ENCODE assay signal across 12 cellular contexts in the genomic region with DNA sequence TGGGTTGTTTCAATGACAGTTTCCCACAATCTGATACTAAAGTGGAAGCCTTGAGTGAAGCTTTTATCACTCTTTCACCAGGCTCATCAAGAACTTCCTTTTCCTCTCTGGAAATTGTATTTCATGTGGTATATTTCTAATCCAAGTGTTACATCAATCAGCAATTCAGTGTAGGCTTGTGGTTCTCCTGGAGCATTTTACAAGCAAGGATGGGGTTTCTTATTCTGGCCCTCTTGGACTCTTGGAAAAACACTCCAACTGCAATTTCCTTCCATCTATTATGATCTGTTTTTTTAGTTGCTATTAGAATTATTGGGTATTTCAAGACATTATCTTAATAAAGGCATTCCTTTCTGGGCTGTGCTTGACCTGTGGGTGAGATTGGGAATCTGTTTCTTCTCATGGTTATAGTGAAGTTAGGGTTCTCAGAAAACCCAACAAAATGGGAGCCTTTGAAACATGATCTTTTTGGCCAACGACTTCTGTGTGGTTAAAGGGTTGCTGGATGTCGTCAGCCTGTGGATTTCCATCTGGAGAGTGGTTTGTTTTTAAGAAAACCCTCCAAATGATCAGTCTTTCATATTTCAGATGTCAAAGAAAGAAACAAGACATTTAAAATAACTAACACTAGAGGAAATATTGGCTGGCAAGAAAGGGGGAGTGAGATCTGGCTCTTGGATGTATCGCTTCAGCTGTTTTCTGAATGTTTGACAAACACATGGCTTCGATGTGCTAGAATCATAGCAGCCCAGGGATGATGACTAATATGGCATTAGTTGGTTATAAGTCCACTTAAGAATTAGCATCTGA.
A peak's percentile ranks its signal among the peaks of the same experiment; 100 is the strongest.
DNase-seq lines count a peak whose midpoint lies in the region; ATAC-seq, FAIRE-seq and TF ChIP-seq lines count a peak whose summit lies in the region.
"Had no signal": no experiment of that assay in that cellular context is flagged by ENCODE, and none has a peak within 500 bp of the region (broad histone marks: within the 10 kb centered on the region; RNA-seq: fewer than 3 reads in every experiment).

No MANE protein-coding gene starts in this region.

- POLR2A ChIA-PET in RWPE1 (lab: Yijun Ruan, JAX; ENCODE audit: low non-redundant PET): no interaction called here
- POLR2A ChIA-PET in activated CD4-positive, alpha-beta T cell treated with anti-CD3 and anti-CD28 coated beads, Interleukin-2, amount 10 ng/mL, durations not matched to agents 7 days and 5 days (lab: Charles Lee): no interaction called here

- no peak overlapping the region for H3K27ac Mint-ChIP-seq in activated CD4-positive, alpha-beta T cell treated with anti-CD3 and anti-CD28 coated beads, Interleukin-2, amount 10 ng/mL, durations not matched to agents 7 days and 5 days
- H3K27ac Mint-ChIP-seq: activated naive CD4-positive, alpha-beta T cell treated with anti-CD3 and anti-CD28 coated beads for 36 hours; effector memory CD8-positive, alpha-beta T cell had no signal

- no peak for TF ChIP-seq EP300 in sigmoid colon (IDR thresholded peaks at IDR 0.05)

- 68 to 82% methylated on average over 4 of the region's 4 CpGs for WGBS in sigmoid colon, 2 donors

- TF ChIP-seq POLR2A in sigmoid colon (IDR thresholded peaks at IDR 0.05) (no peak), GM12891 (IDR thresholded peaks at IDR 0.05; ENCODE audit: low read depth, low read length) (no peak)

- no peak for FAIRE-seq in GM12891 (lab: Jason Lieb, UNC)
- FAIRE-seq: islet of Langerhans had no signal

- no peak for ATAC-seq in HG03135 (IDR thresholded peaks at IDR 0.05; ENCODE audit: unreplicated experiment)
- ATAC-seq: effector memory CD8-positive, alpha-beta T cell had no signal

- H3K36me3 ChIP-seq in sigmoid colon: no peaks in the 10 kb centered on the region

- intact Hi-C loops in sigmoid colon (cut with DNase I): no loop called here

- TF ChIP-seq CTCF in foreskin fibroblast (IDR thresholded peaks at IDR 0.05; ENCODE audit: low read depth, low read length): no peak
- no peak for TF ChIP-seq CTCF in sigmoid colon (IDR thresholded peaks at IDR 0.05)
- no peak for TF ChIP-seq CTCF in RWPE1 (conservative IDR thresholded peaks at IDR 0.05; ENCODE audit: low read depth)

- H3K27ac ChIP-seq in sigmoid colon (peak overlapping the region in 3 of 4 donors; percentile 45 to 54 (median 53)), RWPE1 (no peak overlapping the region)

- no peak overlapping the region for H3K4me3 Mint-ChIP-seq in activated CD4-positive, alpha-beta T cell treated with anti-CD3 and anti-CD28 coated beads, Interleukin-2, amount 10 ng/mL, durations not matched to agents 7 days and 5 days
- H3K4me3 Mint-ChIP-seq: activated naive CD4-positive, alpha-beta T cell treated with anti-CD3 and anti-CD28 coated beads for 36 hours; effector memory CD8-positive, alpha-beta T cell had no signal

- H3K9me3 ChIP-seq in sigmoid colon: no peaks in the 10 kb centered on the region

- DNase-seq in GF-D8 (lab: John Stamatoyannopoulos, UW) (peak; percentile 85), OCI-M1 (lab: John Stamatoyannopoulos, UW) (peak; percentile 62), foreskin fibroblast (peak; percentile 23 to 77), sigmoid colon (no peak), GM12891 (ENCODE audit: insufficient read length, low spot score) (no peak), RWPE1 (ENCODE audit: low spot score) (no peak)
- no peak for DNase-seq in activated CD4-positive, alpha-beta T cell treated with anti-CD3 and anti-CD28 coated beads, Interleukin-2, amount 10 ng/mL, durations not matched to agents 7 days and 5 days
- DNase-seq: activated naive CD4-positive, alpha-beta T cell treated with anti-CD3 and anti-CD28 coated beads for 36 hours; effector memory CD8-positive, alpha-beta T cell; NCI-H446 had no signal

- H3K27me3 Mint-ChIP-seq in activated CD4-positive, alpha-beta T cell treated with anti-CD3 and anti-CD28 coated beads, Interleukin-2, amount 10 ng/mL, durations not matched to agents 7 days and 5 days: no peaks in the 10 kb centered on the region

- H3K4me1 Mint-ChIP-seq in activated CD4-positive, alpha-beta T cell treated with anti-CD3 and anti-CD28 coated beads, Interleukin-2, amount 10 ng/mL, durations not matched to agents 7 days and 5 days: no peaks in the 10 kb centered on the region

- no peaks in the 10 kb centered on the region for H3K27me3 ChIP-seq in sigmoid colon

- H3K4me1 ChIP-seq in sigmoid colon: peaks cover 0 to 18% (median 14%) of the 10 kb centered on the region in 4 donors

- no peaks in the 10 kb centered on the region for H3K36me3 Mint-ChIP-seq in activated CD4-positive, alpha-beta T cell treated with anti-CD3 and anti-CD28 coated beads, Interleukin-2, amount 10 ng/mL, durations not matched to agents 7 days and 5 days (ENCODE audit: low read depth)

- no peaks in the 10 kb centered on the region for H3K9me3 Mint-ChIP-seq in activated CD4-positive, alpha-beta T cell treated with anti-CD3 and anti-CD28 coated beads, Interleukin-2, amount 10 ng/mL, durations not matched to agents 7 days and 5 days
- H3K9me3 Mint-ChIP-seq: activated naive CD4-positive, alpha-beta T cell treated with anti-CD3 and anti-CD28 coated beads for 36 hours had no signal

- CTCF ChIA-PET in RWPE1 (lab: Yijun Ruan, JAX): no interaction called here
- CTCF ChIA-PET in activated CD4-positive, alpha-beta T cell treated with anti-CD3 and anti-CD28 coated beads, Interleukin-2, amount 10 ng/mL, durations not matched to agents 7 days and 5 days (lab: Charles Lee): no interaction called here

- H3K4me3 ChIP-seq in foreskin fibroblast (ENCODE audit: low read depth in 1 of 2, low read length in 2 of 2) (no peak overlapping the region), sigmoid colon (no peak overlapping the region)

TF ChIP-seq in GM12891, 5 proteins besides CTCF, POLR2A, EP300 and RAD21:
- TF ChIP-seq POU2F2 (IDR thresholded peaks at IDR 0.05; ENCODE audit: low read depth, low read length): no peak
- no peak for TF ChIP-seq SPI1 (IDR thresholded peaks at IDR 0.05; ENCODE audit: low read depth, low read length)
- TF ChIP-seq PAX5 (IDR thresholded peaks at IDR 0.05; ENCODE audit: insufficient read depth, low read length, severe bottlenecking): no peak
- TF ChIP-seq POLR2AphosphoS5 (IDR thresholded peaks at IDR 0.05; ENCODE audit: low read depth, low read length): no peak
- TF ChIP-seq TAF1 (IDR thresholded peaks at IDR 0.05; ENCODE audit: low read depth, low read length): no peak

Comparison
In these comparisons a context has a peak if more than half of its experiments do, and no peak if none do; other contexts are left out.
1. DNase-seq: peak in GF-D8 (single experiment), OCI-M1 (single experiment) and foreskin fibroblast (2 of 2); none in sigmoid colon (single experiment), GM12891 (single experiment), RWPE1 (single experiment) and activated CD4-positive, alpha-beta T cell treated with anti-CD3 and anti-CD28 coated beads, Interleukin-2, amount 10 ng/mL, durations not matched to agents 7 days and 5 days (single experiment).